ENCODE assay signal across 1 cellular context in the genomic region with DNA sequence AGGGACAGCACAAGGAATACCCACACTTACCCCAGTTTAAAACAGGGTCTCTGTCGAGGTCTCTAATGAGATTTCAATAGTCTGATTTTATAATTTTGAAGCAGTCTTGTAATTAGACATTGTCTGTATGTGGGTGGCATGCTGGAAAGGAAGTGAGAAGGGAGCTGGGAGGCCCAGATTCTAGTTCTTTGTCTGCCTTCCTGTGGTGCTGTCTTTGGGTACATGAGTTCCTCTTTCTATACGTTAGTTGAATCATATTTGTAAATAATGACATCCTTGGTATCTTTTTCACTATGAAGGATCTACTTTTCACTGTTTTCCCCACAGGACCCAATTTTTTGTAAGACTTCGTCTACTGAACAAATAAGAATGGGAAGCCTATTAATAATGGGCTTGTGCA.
A peak's percentile ranks its signal among the peaks of the same experiment; 100 is the strongest.
TF ChIP-seq lines count a peak whose summit lies in the region.

No MANE protein-coding gene starts in this region.

TF ChIP-seq in GM12878, 131 proteins besides CTCF, POLR2A, EP300 and RAD21 (continued from another document and continues in another):
- TF ChIP-seq, protein P1, sequence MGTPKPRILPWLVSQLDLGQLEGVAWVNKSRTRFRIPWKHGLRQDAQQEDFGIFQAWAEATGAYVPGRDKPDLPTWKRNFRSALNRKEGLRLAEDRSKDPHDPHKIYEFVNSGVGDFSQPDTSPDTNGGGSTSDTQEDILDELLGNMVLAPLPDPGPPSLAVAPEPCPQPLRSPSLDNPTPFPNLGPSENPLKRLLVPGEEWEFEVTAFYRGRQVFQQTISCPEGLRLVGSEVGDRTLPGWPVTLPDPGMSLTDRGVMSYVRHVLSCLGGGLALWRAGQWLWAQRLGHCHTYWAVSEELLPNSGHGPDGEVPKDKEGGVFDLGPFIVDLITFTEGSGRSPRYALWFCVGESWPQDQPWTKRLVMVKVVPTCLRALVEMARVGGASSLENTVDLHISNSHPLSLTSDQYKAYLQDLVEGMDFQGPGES (IDR thresholded peaks at IDR 0.05), result no peak
- TF ChIP-seq, protein P2, sequence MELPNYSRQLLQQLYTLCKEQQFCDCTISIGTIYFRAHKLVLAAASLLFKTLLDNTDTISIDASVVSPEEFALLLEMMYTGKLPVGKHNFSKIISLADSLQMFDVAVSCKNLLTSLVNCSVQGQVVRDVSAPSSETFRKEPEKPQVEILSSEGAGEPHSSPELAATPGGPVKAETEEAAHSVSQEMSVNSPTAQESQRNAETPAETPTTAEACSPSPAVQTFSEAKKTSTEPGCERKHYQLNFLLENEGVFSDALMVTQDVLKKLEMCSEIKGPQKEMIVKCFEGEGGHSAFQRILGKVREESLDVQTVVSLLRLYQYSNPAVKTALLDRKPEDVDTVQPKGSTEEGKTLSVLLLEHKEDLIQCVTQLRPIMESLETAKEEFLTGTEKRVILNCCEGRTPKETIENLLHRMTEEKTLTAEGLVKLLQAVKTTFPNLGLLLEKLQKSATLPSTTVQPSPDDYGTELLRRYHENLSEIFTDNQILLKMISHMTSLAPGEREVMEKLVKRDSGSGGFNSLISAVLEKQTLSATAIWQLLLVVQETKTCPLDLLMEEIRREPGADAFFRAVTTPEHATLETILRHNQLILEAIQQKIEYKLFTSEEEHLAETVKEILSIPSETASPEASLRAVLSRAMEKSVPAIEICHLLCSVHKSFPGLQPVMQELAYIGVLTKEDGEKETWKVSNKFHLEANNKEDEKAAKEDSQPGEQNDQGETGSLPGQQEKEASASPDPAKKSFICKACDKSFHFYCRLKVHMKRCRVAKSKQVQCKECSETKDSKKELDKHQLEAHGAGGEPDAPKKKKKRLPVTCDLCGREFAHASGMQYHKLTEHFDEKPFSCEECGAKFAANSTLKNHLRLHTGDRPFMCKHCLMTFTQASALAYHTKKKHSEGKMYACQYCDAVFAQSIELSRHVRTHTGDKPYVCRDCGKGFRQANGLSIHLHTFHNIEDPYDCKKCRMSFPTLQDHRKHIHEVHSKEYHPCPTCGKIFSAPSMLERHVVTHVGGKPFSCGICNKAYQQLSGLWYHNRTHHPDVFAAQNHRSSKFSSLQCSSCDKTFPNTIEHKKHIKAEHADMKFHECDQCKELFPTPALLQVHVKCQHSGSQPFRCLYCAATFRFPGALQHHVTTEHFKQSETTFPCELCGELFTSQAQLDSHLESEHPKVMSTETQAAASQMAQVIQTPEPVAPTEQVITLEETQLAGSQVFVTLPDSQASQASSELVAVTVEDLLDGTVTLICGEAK (IDR thresholded peaks at IDR 0.05; ENCODE audit: borderline replicate concordance), result no peak
- TF ChIP-seq NRF1 (conservative IDR thresholded peaks at IDR 0.05; ENCODE audit: low read depth, low read length), result no peak
- TF ChIP-seq BACH1 (IDR thresholded peaks at IDR 0.05; ENCODE audit: borderline replicate concordance), result peak; percentile 69
- TF ChIP-seq ATF3 (IDR thresholded peaks at IDR 0.05; ENCODE audit: borderline replicate concordance, extremely low read depth, low read depth, low read length), result no peak
- TF ChIP-seq ZSCAN29 (IDR thresholded peaks at IDR 0.05), result no peak
- peak; percentile 99 for TF ChIP-seq SPI1 (IDR thresholded peaks at IDR 0.05; ENCODE audit: borderline replicate concordance, insufficient read depth, low read depth, low read length)
- TF ChIP-seq RUNX3 (IDR thresholded peaks at IDR 0.05; ENCODE audit: low read length), result peak; percentile 83
- TF ChIP-seq SP1 (IDR thresholded peaks at IDR 0.05; ENCODE audit: low read depth, low read length), result peak; percentile 47
- TF ChIP-seq ZBTB4 (CRISPR knock-in tag; IDR thresholded peaks at IDR 0.05), result no peak
- peak in 1 of 2 experiments; percentile 74; a peak in 1 of 4 replicates for TF ChIP-seq SRF (IDR thresholded peaks at IDR 0.05; ENCODE audit: low read depth in 2 of 2, low read length in 2 of 2)
- no peak for TF ChIP-seq ZBTB33 (IDR thresholded peaks at IDR 0.05)
- peak in 1 of 2 experiments; percentile 97; a peak in 2 of 4 replicates for TF ChIP-seq ETV6 (conservative IDR thresholded peaks at IDR 0.05 in 1 of 2, IDR thresholded peaks at IDR 0.05 in 1 of 2; ENCODE audit: borderline replicate concordance in 1 of 2, low read depth in 1 of 2)
- TF ChIP-seq ZNF217 (IDR thresholded peaks at IDR 0.05), result peak; percentile 84
- TF ChIP-seq, protein P3, sequence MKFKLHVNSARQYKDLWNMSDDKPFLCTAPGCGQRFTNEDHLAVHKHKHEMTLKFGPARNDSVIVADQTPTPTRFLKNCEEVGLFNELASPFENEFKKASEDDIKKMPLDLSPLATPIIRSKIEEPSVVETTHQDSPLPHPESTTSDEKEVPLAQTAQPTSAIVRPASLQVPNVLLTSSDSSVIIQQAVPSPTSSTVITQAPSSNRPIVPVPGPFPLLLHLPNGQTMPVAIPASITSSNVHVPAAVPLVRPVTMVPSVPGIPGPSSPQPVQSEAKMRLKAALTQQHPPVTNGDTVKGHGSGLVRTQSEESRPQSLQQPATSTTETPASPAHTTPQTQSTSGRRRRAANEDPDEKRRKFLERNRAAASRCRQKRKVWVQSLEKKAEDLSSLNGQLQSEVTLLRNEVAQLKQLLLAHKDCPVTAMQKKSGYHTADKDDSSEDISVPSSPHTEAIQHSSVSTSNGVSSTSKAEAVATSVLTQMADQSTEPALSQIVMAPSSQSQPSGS (IDR thresholded peaks at IDR 0.05; ENCODE audit: low read length), result peak; percentile 89
- 0 out of 2 replicates have a peak, but pooled peaks have one; percentile 3 for TF ChIP-seq SREBF1 (IDR thresholded peaks at IDR 0.05; ENCODE audit: low read length)
- peak; percentile 67 for TF ChIP-seq CREB1 (IDR thresholded peaks at IDR 0.05; ENCODE audit: low read depth)
- peak; percentile 62 for TF ChIP-seq ZNF24 (IDR thresholded peaks at IDR 0.05)
- TF ChIP-seq, protein P4, sequence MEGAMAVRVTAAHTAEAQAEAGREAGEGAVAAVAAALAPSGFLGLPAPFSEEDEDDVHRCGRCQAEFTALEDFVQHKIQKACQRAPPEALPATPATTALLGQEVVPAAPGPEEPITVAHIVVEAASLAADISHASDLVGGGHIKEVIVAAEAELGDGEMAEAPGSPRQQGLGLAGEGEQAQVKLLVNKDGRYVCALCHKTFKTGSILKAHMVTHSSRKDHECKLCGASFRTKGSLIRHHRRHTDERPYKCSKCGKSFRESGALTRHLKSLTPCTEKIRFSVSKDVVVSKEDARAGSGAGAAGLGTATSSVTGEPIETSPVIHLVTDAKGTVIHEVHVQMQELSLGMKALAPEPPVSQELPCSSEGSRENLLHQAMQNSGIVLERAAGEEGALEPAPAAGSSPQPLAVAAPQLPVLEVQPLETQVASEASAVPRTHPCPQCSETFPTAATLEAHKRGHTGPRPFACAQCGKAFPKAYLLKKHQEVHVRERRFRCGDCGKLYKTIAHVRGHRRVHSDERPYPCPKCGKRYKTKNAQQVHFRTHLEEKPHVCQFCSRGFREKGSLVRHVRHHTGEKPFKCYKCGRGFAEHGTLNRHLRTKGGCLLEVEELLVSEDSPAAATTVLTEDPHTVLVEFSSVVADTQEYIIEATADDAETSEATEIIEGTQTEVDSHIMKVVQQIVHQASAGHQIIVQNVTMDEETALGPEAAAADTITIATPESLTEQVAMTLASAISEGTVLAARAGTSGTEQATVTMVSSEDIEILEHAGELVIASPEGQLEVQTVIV (IDR thresholded peaks at IDR 0.05; ENCODE audit: borderline replicate concordance, partially characterized antibody), result no peak
- TF ChIP-seq RAD51 (IDR thresholded peaks at IDR 0.05), result no peak
- peak; percentile 84 for TF ChIP-seq BCL3 (IDR thresholded peaks at IDR 0.05; ENCODE audit: borderline replicate concordance, insufficient read depth, low read depth, low read length, poor library complexity, severe bottlenecking)
- no peak for TF ChIP-seq E2F8 (IDR thresholded peaks at IDR 0.05; ENCODE audit: low read depth, partially characterized antibody)
- TF ChIP-seq TBL1XR1 (IDR thresholded peaks at IDR 0.05; ENCODE audit: low read depth, low read length), result no peak; the same call in 1 of the 2 replicates
- TF ChIP-seq, protein P5, sequence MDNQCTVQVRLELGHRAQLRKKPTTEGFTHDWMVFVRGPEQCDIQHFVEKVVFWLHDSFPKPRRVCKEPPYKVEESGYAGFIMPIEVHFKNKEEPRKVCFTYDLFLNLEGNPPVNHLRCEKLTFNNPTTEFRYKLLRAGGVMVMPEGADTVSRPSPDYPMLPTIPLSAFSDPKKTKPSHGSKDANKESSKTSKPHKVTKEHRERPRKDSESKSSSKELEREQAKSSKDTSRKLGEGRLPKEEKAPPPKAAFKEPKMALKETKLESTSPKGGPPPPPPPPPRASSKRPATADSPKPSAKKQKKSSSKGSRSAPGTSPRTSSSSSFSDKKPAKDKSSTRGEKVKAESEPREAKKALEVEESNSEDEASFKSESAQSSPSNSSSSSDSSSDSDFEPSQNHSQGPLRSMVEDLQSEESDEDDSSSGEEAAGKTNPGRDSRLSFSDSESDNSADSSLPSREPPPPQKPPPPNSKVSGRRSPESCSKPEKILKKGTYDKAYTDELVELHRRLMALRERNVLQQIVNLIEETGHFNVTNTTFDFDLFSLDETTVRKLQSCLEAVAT (IDR thresholded peaks at IDR 0.05), result no peak
- no peak for TF ChIP-seq STAT3 (IDR thresholded peaks at IDR 0.05; ENCODE audit: low read depth, low read length)
- peak; percentile 68; the same call in 1 of the 2 replicates for TF ChIP-seq ZBED1 (IDR thresholded peaks at IDR 0.05; ENCODE audit: borderline replicate concordance)
- TF ChIP-seq GATAD2B (conservative IDR thresholded peaks at IDR 0.05; ENCODE audit: low read depth), result no peak
- TF ChIP-seq KDM1A (IDR thresholded peaks at IDR 0.05; ENCODE audit: borderline replicate concordance), result no peak
- TF ChIP-seq JUND (IDR thresholded peaks at IDR 0.05; ENCODE audit: low read depth, low read length), result no peak
- no peak for TF ChIP-seq POLR2AphosphoS2 (IDR thresholded peaks at IDR 0.05; ENCODE audit: low read depth, low read length)
- TF ChIP-seq ZNF274 (IDR thresholded peaks at IDR 0.05; ENCODE audit: insufficient read depth, insufficient read length), result no peak
- TF ChIP-seq TARDBP (IDR thresholded peaks at IDR 0.05; ENCODE audit: borderline replicate concordance), result no peak
- TF ChIP-seq PAX5 (IDR thresholded peaks at IDR 0.05; ENCODE audit: borderline replicate concordance, low read depth, low read length), result peak; percentile 87
- TF ChIP-seq RB1 (IDR thresholded peaks at IDR 0.05; ENCODE audit: borderline replicate concordance), result no peak
